36 cellular contexts compared by ENCODE assay signal in the genomic region with DNA sequence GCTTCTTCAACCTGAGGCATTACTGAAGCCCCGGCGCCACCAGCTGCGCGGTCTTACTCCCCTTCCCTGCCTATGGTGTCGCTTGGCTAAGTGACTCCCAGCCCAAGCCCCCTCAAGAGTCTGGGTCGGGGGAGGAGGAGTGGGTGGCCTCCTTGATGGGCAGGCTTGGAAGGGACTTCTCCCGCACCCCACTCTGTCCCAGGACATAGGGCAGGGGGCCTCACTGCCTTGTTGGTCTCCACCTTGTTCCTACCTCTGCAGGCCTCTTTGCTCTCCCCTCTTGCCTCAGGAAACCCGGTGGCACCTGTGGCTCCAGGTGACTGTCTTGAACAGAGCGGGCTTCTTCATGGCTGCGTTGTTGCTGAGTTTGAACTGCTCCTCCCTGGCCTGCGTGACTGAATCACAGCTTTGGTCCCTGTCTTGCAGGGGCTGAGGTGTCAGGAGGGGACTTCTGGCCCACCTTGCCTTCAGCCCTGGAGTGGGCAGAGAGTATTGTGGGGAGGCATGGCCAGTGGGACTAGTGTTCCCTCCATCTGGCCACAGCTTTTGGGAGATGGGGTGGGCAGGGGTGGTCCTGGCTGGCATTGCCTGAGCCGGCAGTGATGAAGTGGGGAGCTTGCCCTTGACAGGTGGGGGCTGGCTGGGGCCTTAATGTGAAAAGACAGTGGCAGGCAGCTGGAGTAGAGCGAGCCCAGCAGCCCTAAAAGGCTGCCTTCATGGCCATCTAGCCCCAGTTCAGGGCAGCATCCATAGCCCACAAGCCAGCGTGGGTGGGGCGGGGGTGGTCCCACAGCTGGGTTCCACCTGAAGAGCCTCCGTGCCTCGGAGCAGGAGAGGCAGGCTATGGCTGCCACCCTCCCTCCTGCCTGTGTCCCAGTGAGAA. TPM values are rescaled to one million over a fixed set of nuclear protein-coding genes. Genes with fewer than 3 reads are reported as not detected.
"Had no signal": no experiment of that assay in that cellular context is flagged by ENCODE, and none has a peak within 500 bp of the region (broad histone marks: within the 10 kb centered on the region; RNA-seq: fewer than 3 reads in every experiment).

No MANE protein-coding gene starts in this region.

- H3K4me2 ChIP-seq: hepatocyte had no signal

- FAIRE-seq: endothelial cell of umbilical vein had no signal

- H3K4me3 ChIP-seq: coronary artery, esophagus muscularis mucosa, gastroesophageal sphincter, heart left ventricle, hepatocyte, left ventricle myocardium inferior, mucosa of descending colon, prostate gland, right atrium auricular region, sigmoid colon, stomach, thyroid gland, vagina had no signal

- H2AFZ ChIP-seq: hepatocyte had no signal

- DNase-seq: dermis blood vessel endothelial cell; effector memory CD4-positive, alpha-beta T cell; foreskin keratinocyte; left colon; left ventricle myocardium inferior; mesenchymal stem cell; mucosa of descending colon; naive B cell; sigmoid colon; stimulated activated CD4-positive, alpha-beta T cell treated with anti-CD3 and anti-CD28 coated beads, Interleukin-2, amount 100 ng/mL, for 24 hours; stimulated activated CD4-positive, alpha-beta T cell treated with anti-CD3 and anti-CD28 coated beads, Interleukin-4, amount 100 ng/mL, for 24 hours; stimulated activated naive CD4-positive, alpha-beta T cell treated with Interleukin-2 at 50 U/mL for 16 hours; stomach; thyroid gland; trophoblast cell had no signal

- H3K36me3 ChIP-seq: left ventricle myocardium inferior, neutrophil, prostate gland, right atrium auricular region, sigmoid colon, stomach, thyroid gland, vagina had no signal

- H3K4me3 Mint-ChIP-seq: mesothelial cell of epicardium; naive B cell; natural killer cell treated with Interleukin-12 subunit alpha and Interleukin-12 subunit beta and Interleukin-15 and Interleukin-18, amount 100 ng/mL, for 72 hours; stimulated activated effector memory CD8-positive, alpha-beta T cell treated with anti-CD3 and anti-CD28 coated beads, Interleukin-12 subunit alpha, Interleukin-12 subunit beta, amount 100 ng/mL, for 72 hours had no signal

- H3K9me3 Mint-ChIP-seq: mesothelial cell of epicardium; naive B cell; natural killer cell treated with Interleukin-12 subunit alpha and Interleukin-12 subunit beta and Interleukin-15 and Interleukin-18, amount 100 ng/mL, for 72 hours; stimulated activated effector memory CD8-positive, alpha-beta T cell treated with anti-CD3 and anti-CD28 coated beads, Interleukin-12 subunit alpha, Interleukin-12 subunit beta, amount 100 ng/mL, for 72 hours had no signal

- H3K27ac ChIP-seq: coronary artery, esophagus muscularis mucosa, foreskin keratinocyte, gastroesophageal sphincter, hepatocyte, left ventricle myocardium inferior, neutrophil, prostate gland, right atrium auricular region, sigmoid colon, stomach, thyroid gland, vagina had no signal

- H3K27ac Mint-ChIP-seq: mesothelial cell of epicardium; natural killer cell treated with Interleukin-12 subunit alpha and Interleukin-12 subunit beta and Interleukin-15 and Interleukin-18, amount 100 ng/mL, for 72 hours; stimulated activated effector memory CD8-positive, alpha-beta T cell treated with anti-CD3 and anti-CD28 coated beads, Interleukin-12 subunit alpha, Interleukin-12 subunit beta, amount 100 ng/mL, for 72 hours had no signal

- H3K36me3 Mint-ChIP-seq: naive B cell; natural killer cell treated with Interleukin-12 subunit alpha and Interleukin-12 subunit beta and Interleukin-15 and Interleukin-18, amount 100 ng/mL, for 72 hours; stimulated activated effector memory CD8-positive, alpha-beta T cell treated with anti-CD3 and anti-CD28 coated beads, Interleukin-12 subunit alpha, Interleukin-12 subunit beta, amount 100 ng/mL, for 72 hours had no signal

- H3K4me1 ChIP-seq: foreskin keratinocyte, prostate gland had no signal

- ATAC-seq: foreskin keratinocyte; gastroesophageal sphincter; left colon; mucosa of descending colon; natural killer cell treated with Interleukin-12 subunit alpha and Interleukin-12 subunit beta and Interleukin-15 and Interleukin-18, amount 100 ng/mL, for 72 hours; stimulated activated effector memory CD8-positive, alpha-beta T cell treated with anti-CD3 and anti-CD28 coated beads, Interleukin-12 subunit alpha, Interleukin-12 subunit beta, amount 100 ng/mL, for 72 hours had no signal

- H3K4me1 Mint-ChIP-seq: stimulated activated effector memory CD8-positive, alpha-beta T cell treated with anti-CD3 and anti-CD28 coated beads, Interleukin-12 subunit alpha, Interleukin-12 subunit beta, amount 100 ng/mL, for 72 hours had no signal

- H3K9me3 ChIP-seq: esophagus muscularis mucosa, gastroesophageal sphincter, heart left ventricle, left ventricle myocardium inferior, mucosa of descending colon, neutrophil, prostate gland, right atrium auricular region, sigmoid colon, stomach, thyroid gland, vagina had no signal

RNA-seq across cellular contexts. Expression of a gene that starts 54.5 kb away (rescaled TPM):
- total RNA-seq: dermis blood vessel endothelial cell, endothelial cell of umbilical vein, epithelial cell of proximal tubule, esophagus muscularis mucosa, fibroblast of lung, foreskin keratinocyte, heart left ventricle, kidney epithelial cell, left ventricle myocardium inferior, lung microvascular endothelial cell, mesothelial cell of epicardium, mucosa of descending colon, osteocyte, prostate gland, right atrium auricular region, sigmoid colon, skeletal muscle tissue, subcutaneous adipose tissue, temporal lobe, thyroid gland, vagina had no signal
- polyA plus RNA-seq: endothelial cell of umbilical vein, fibroblast of lung, foreskin keratinocyte, heart left ventricle, sigmoid colon, stomach had no signal
